In the genomic region with DNA sequence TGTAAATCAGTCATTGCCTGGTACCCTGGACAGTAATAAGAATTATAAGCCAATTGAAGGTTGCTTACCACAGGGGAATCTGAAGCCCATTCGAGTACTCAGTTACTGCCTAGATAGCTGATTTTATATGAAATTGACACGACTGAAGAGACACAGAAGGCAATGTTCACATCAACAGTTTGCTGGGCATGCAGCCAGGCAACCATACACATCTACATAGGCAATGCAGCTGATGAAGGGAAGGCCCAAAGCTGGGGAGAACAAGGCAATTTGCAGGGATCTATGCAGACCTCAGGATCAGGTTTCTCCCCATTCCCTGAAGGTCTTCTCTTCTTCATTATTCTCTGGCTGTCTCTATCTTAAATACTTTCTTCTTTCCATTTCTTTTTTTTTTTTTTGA, we compare ENCODE assay signal across 19 cellular contexts.
A peak's percentile ranks its signal among the peaks of the same experiment; 100 is the strongest.
DNase-seq lines count a peak whose midpoint lies in the region; ATAC-seq and TF ChIP-seq lines count a peak whose summit lies in the region.
"Had no signal": no experiment of that assay in that cellular context is flagged by ENCODE, and none has a peak within 500 bp of the region (broad histone marks: within the 10 kb centered on the region; RNA-seq: fewer than 3 reads in every experiment).

No MANE protein-coding gene starts in this region.

- intact Hi-C loops in Right ventricle myocardium inferior (cut with DNase I) (no loop called here), heart right ventricle (cut with DNase I) (loop anchor here in 1 of 10 donors (10.0 kb wide), 1 partner anchor 65 kb away; no protein-coding TSS in a partner anchor), stomach (cut with DNase I; ENCODE audit: low total_unique reads) (no loop called here), spleen (cut with DNase I; ENCODE audit: low total_unique reads) (no loop called here)

- H3K27me3 ChIP-seq in heart right ventricle = no peaks in the 10 kb centered on the region
- no peaks in the 10 kb centered on the region for H3K27me3 ChIP-seq in stomach
- H3K27me3 ChIP-seq in spleen (replicated peaks in 1 of 7) = no peaks in the 10 kb centered on the region
- H3K27me3 ChIP-seq: MG63 had no signal

- no peak overlapping the region for H3K4me3 Mint-ChIP-seq in stimulated activated naive B cell treated with anti-CD40 and anti-IgM and Interleukin-4, amounts not matched to agents 10 μg/mL and 1 μg/mL and 100 μg/mL, for 72 hours
- H3K4me3 Mint-ChIP-seq: B cell; T-helper 1 cell treated with Interleukin-12 subunit alpha and Interleukin-12 subunit beta and Interleukin-4 antibody, amounts not matched to agents 30 μg/mL and 1 μg/mL, for 36 hours had no signal

- H3K4me1 ChIP-seq in heart right ventricle (no peaks in the 10 kb centered on the region), stomach (no peaks in the 10 kb centered on the region), spleen (no peaks in the 10 kb centered on the region)

- peaks cover 0 to 2% of the 10 kb centered on the region in 2 donors for H3K9me3 Mint-ChIP-seq in stimulated activated naive B cell treated with anti-CD40 and anti-IgM and Interleukin-4, amounts not matched to agents 10 μg/mL and 1 μg/mL and 100 μg/mL, for 72 hours
- H3K9me3 Mint-ChIP-seq: T-helper 1 cell treated with Interleukin-12 subunit alpha and Interleukin-12 subunit beta and Interleukin-4 antibody, amounts not matched to agents 30 μg/mL and 1 μg/mL, for 36 hours had no signal

- peaks cover 0 to 2% (median 0%) of the 10 kb centered on the region in 11 donors for H3K9me3 ChIP-seq in heart right ventricle
- peaks cover 0 to 3% (median under 1%) of the 10 kb centered on the region in 4 donors for H3K9me3 ChIP-seq in stomach
- H3K9me3 ChIP-seq in spleen = peaks cover 0 to 3% (median 0%) of the 10 kb centered on the region in 8 donors
- H3K9me3 ChIP-seq: MG63, SK-N-SH had no signal

- WGBS in heart right ventricle, 2 donors = 57 to 67% methylated on average over 2 of the region's 2 CpGs
- 62 to 81% (median 72%) methylated on average over 2 of the region's 2 CpGs for WGBS in stomach, 5 donors
- 70 to 97% (median 90%) methylated on average over 2 of the region's 2 CpGs for WGBS in spleen, 5 donors

- H3K4me3 ChIP-seq in heart right ventricle (no peak overlapping the region), stomach (no peak overlapping the region), spleen (no peak overlapping the region)
- H3K4me3 ChIP-seq: MG63 had no signal

- peaks cover 0 to 2% of the 10 kb centered on the region in 2 donors for H3K36me3 Mint-ChIP-seq in stimulated activated naive B cell treated with anti-CD40 and anti-IgM and Interleukin-4, amounts not matched to agents 10 μg/mL and 1 μg/mL and 100 μg/mL, for 72 hours

- H3K27me3 Mint-ChIP-seq in stimulated activated naive B cell treated with anti-CD40 and anti-IgM and Interleukin-4, amounts not matched to agents 10 μg/mL and 1 μg/mL and 100 μg/mL, for 72 hours = no peaks in the 10 kb centered on the region
- H3K27me3 Mint-ChIP-seq: B cell had no signal

- TF ChIP-seq POLR2A in stomach (IDR thresholded peaks at IDR 0.05) (no peak), spleen (IDR thresholded peaks at IDR 0.05) (no peak)

- ATAC-seq in Right ventricle myocardium inferior (no peak), heart right ventricle (no peak)
- no peak for ATAC-seq in stimulated activated naive B cell treated with anti-CD40 and anti-IgM and Interleukin-4, amounts not matched to agents 10 μg/mL and 1 μg/mL and 100 μg/mL, for 72 hours (replicated peaks)

- TF ChIP-seq EP300 in stomach (IDR thresholded peaks at IDR 0.05) = no peak

- TF ChIP-seq CTCF in heart right ventricle (IDR thresholded peaks at IDR 0.05) = no peak
- no peak for TF ChIP-seq CTCF in stomach (IDR thresholded peaks at IDR 0.05)
- TF ChIP-seq CTCF in spleen (IDR thresholded peaks at IDR 0.05 in 8 of 11, conservative IDR thresholded peaks at IDR 0.05 in 3 of 11) = no peak

- no peak overlapping the region for H3K27ac Mint-ChIP-seq in stimulated activated naive B cell treated with anti-CD40 and anti-IgM and Interleukin-4, amounts not matched to agents 10 μg/mL and 1 μg/mL and 100 μg/mL, for 72 hours
- H3K27ac Mint-ChIP-seq: B cell; T-helper 1 cell treated with Interleukin-12 subunit alpha and Interleukin-12 subunit beta and Interleukin-4 antibody, amounts not matched to agents 30 μg/mL and 1 μg/mL, for 36 hours had no signal

- H3K27ac ChIP-seq in heart right ventricle = no peak overlapping the region
- no peak overlapping the region for H3K27ac ChIP-seq in stomach
- no peak overlapping the region for H3K27ac ChIP-seq in spleen

- peak; percentile 27 for DNase-seq in Right ventricle myocardium inferior (ENCODE audit: missing footprints)
- DNase-seq in heart right ventricle = no peak
- DNase-seq in NCI-H1105 (lab: John Stamatoyannopoulos, UW) = peak; percentile 31
- peak; percentile 62 for DNase-seq in NCI-H446 treated with DMSO at 0.1 percent for 48 hours (lab: John Stamatoyannopoulos, UW)
- no peak for DNase-seq in stomach
- DNase-seq in spleen = no peak
- DNase-seq in stimulated activated naive B cell treated with anti-CD40 and anti-IgM and Interleukin-4, amounts not matched to agents 10 μg/mL and 1 μg/mL and 100 μg/mL, for 72 hours = no peak
- DNase-seq: HCEC 1CT, KG1, MG63, NCI-H1417, NCI-H187, NCI-H2081 treated with DMSO at 0.1 percent for 48 hours, NCI-H2227 treated with DMSO at 0.1 percent for 48 hours, NCI-H510A treated with DMSO at 0.1 percent for 48 hours, SK-N-SH, SW 1271 had no signal

- no peaks in the 10 kb centered on the region for H3K4me1 Mint-ChIP-seq in stimulated activated naive B cell treated with anti-CD40 and anti-IgM and Interleukin-4, amounts not matched to agents 10 μg/mL and 1 μg/mL and 100 μg/mL, for 72 hours

- peaks cover 0 to 9% (median 0%) of the 10 kb centered on the region in 9 donors for H3K36me3 ChIP-seq in heart right ventricle
- H3K36me3 ChIP-seq in stomach = no peaks in the 10 kb centered on the region
- no peaks in the 10 kb centered on the region for H3K36me3 ChIP-seq in spleen
- H3K36me3 ChIP-seq: MG63 had no signal

Comparison
In these comparisons a context has a peak if more than half of its experiments do, and no peak if none do; other contexts are left out.
1. DNase-seq: peak in Right ventricle myocardium inferior (single experiment), NCI-H1105 (single experiment) and NCI-H446 treated with DMSO at 0.1 percent for 48 hours (single experiment); none in heart right ventricle (0 of 2), stomach (single experiment), spleen (single experiment) and stimulated activated naive B cell treated with anti-CD40 and anti-IgM and Interleukin-4, amounts not matched to agents 10 μg/mL and 1 μg/mL and 100 μg/mL, for 72 hours (single experiment).